ENCODE assay signal across 1 cellular context in genomic region chr16:1492923-1493745, GRCh38.
TF ChIP-seq lines count a peak whose summit lies in the region.

TELO2 (plus strand) TSS chr16:1493360; CDS start chr16:1494282, 922 bp downstream.

TF ChIP-seq in K562, 482 proteins besides CTCF, POLR2A, EP300 and RAD21 (continued from another document and continues in another):
- TF ChIP-seq, protein P1, sequence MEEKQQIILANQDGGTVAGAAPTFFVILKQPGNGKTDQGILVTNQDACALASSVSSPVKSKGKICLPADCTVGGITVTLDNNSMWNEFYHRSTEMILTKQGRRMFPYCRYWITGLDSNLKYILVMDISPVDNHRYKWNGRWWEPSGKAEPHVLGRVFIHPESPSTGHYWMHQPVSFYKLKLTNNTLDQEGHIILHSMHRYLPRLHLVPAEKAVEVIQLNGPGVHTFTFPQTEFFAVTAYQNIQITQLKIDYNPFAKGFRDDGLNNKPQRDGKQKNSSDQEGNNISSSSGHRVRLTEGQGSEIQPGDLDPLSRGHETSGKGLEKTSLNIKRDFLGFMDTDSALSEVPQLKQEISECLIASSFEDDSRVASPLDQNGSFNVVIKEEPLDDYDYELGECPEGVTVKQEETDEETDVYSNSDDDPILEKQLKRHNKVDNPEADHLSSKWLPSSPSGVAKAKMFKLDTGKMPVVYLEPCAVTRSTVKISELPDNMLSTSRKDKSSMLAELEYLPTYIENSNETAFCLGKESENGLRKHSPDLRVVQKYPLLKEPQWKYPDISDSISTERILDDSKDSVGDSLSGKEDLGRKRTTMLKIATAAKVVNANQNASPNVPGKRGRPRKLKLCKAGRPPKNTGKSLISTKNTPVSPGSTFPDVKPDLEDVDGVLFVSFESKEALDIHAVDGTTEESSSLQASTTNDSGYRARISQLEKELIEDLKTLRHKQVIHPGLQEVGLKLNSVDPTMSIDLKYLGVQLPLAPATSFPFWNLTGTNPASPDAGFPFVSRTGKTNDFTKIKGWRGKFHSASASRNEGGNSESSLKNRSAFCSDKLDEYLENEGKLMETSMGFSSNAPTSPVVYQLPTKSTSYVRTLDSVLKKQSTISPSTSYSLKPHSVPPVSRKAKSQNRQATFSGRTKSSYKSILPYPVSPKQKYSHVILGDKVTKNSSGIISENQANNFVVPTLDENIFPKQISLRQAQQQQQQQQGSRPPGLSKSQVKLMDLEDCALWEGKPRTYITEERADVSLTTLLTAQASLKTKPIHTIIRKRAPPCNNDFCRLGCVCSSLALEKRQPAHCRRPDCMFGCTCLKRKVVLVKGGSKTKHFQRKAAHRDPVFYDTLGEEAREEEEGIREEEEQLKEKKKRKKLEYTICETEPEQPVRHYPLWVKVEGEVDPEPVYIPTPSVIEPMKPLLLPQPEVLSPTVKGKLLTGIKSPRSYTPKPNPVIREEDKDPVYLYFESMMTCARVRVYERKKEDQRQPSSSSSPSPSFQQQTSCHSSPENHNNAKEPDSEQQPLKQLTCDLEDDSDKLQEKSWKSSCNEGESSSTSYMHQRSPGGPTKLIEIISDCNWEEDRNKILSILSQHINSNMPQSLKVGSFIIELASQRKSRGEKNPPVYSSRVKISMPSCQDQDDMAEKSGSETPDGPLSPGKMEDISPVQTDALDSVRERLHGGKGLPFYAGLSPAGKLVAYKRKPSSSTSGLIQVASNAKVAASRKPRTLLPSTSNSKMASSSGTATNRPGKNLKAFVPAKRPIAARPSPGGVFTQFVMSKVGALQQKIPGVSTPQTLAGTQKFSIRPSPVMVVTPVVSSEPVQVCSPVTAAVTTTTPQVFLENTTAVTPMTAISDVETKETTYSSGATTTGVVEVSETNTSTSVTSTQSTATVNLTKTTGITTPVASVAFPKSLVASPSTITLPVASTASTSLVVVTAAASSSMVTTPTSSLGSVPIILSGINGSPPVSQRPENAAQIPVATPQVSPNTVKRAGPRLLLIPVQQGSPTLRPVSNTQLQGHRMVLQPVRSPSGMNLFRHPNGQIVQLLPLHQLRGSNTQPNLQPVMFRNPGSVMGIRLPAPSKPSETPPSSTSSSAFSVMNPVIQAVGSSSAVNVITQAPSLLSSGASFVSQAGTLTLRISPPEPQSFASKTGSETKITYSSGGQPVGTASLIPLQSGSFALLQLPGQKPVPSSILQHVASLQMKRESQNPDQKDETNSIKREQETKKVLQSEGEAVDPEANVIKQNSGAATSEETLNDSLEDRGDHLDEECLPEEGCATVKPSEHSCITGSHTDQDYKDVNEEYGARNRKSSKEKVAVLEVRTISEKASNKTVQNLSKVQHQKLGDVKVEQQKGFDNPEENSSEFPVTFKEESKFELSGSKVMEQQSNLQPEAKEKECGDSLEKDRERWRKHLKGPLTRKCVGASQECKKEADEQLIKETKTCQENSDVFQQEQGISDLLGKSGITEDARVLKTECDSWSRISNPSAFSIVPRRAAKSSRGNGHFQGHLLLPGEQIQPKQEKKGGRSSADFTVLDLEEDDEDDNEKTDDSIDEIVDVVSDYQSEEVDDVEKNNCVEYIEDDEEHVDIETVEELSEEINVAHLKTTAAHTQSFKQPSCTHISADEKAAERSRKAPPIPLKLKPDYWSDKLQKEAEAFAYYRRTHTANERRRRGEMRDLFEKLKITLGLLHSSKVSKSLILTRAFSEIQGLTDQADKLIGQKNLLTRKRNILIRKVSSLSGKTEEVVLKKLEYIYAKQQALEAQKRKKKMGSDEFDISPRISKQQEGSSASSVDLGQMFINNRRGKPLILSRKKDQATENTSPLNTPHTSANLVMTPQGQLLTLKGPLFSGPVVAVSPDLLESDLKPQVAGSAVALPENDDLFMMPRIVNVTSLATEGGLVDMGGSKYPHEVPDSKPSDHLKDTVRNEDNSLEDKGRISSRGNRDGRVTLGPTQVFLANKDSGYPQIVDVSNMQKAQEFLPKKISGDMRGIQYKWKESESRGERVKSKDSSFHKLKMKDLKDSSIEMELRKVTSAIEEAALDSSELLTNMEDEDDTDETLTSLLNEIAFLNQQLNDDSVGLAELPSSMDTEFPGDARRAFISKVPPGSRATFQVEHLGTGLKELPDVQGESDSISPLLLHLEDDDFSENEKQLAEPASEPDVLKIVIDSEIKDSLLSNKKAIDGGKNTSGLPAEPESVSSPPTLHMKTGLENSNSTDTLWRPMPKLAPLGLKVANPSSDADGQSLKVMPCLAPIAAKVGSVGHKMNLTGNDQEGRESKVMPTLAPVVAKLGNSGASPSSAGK (IDR thresholded peaks at IDR 0.05), result peak; percentile 95
- no peak for TF ChIP-seq CEBPB (tag; IDR thresholded peaks at IDR 0.05)
- peak; percentile 84 for TF ChIP-seq CXXC5 (CRISPR knock-in tag; IDR thresholded peaks at IDR 0.05)
- no peak for TF ChIP-seq SIX5 (IDR thresholded peaks at IDR 0.05; ENCODE audit: borderline replicate concordance in 1 of 2, insufficient read depth in 1 of 2, low read depth in 1 of 2, low read length in 2 of 2)
- no peak for TF ChIP-seq TCF7L2 (IDR thresholded peaks at IDR 0.05; ENCODE audit: low read depth, low read length)
- peak; percentile 35; the same call in 1 of the 2 replicates for TF ChIP-seq ZNF41 (CRISPR knock-in tag; conservative IDR thresholded peaks at IDR 0.05)
- TF ChIP-seq ATF1 (CRISPR knock-in tag; IDR thresholded peaks at IDR 0.05), result no peak
- TF ChIP-seq ATF1 (tag; IDR thresholded peaks at IDR 0.05), result peak; percentile 78
- no peak for TF ChIP-seq E4F1 (CRISPR knock-in tag; IDR thresholded peaks at IDR 0.05; ENCODE audit: borderline replicate concordance)
- no peak for TF ChIP-seq POU5F1 (IDR thresholded peaks at IDR 0.05; ENCODE audit: borderline replicate concordance, low read depth, low read length, partially characterized antibody)
- peak; percentile 60 for TF ChIP-seq SP1 (CRISPR knock-in tag; IDR thresholded peaks at IDR 0.05)
- TF ChIP-seq DDX20 (tag; IDR thresholded peaks at IDR 0.05; ENCODE audit: low read depth), result 0 out of 2 replicates have a peak, but pooled peaks have one; percentile 50
- TF ChIP-seq DPF2 (IDR thresholded peaks at IDR 0.05), result peak; percentile 37; the same call in 1 of the 2 replicates
- TF ChIP-seq RBM25 (IDR thresholded peaks at IDR 0.05; ENCODE audit: low read depth, low read length, severe bottlenecking), result no peak
- no peak for TF ChIP-seq NR2F6 (CRISPR knock-in tag; IDR thresholded peaks at IDR 0.05)
- no peak for TF ChIP-seq TSC22D4 (tag; IDR thresholded peaks at IDR 0.05)
- no peak for TF ChIP-seq HSF4 (CRISPR knock-in tag; IDR thresholded peaks at IDR 0.05; ENCODE audit: borderline replicate concordance)
- TF ChIP-seq, protein P2, sequence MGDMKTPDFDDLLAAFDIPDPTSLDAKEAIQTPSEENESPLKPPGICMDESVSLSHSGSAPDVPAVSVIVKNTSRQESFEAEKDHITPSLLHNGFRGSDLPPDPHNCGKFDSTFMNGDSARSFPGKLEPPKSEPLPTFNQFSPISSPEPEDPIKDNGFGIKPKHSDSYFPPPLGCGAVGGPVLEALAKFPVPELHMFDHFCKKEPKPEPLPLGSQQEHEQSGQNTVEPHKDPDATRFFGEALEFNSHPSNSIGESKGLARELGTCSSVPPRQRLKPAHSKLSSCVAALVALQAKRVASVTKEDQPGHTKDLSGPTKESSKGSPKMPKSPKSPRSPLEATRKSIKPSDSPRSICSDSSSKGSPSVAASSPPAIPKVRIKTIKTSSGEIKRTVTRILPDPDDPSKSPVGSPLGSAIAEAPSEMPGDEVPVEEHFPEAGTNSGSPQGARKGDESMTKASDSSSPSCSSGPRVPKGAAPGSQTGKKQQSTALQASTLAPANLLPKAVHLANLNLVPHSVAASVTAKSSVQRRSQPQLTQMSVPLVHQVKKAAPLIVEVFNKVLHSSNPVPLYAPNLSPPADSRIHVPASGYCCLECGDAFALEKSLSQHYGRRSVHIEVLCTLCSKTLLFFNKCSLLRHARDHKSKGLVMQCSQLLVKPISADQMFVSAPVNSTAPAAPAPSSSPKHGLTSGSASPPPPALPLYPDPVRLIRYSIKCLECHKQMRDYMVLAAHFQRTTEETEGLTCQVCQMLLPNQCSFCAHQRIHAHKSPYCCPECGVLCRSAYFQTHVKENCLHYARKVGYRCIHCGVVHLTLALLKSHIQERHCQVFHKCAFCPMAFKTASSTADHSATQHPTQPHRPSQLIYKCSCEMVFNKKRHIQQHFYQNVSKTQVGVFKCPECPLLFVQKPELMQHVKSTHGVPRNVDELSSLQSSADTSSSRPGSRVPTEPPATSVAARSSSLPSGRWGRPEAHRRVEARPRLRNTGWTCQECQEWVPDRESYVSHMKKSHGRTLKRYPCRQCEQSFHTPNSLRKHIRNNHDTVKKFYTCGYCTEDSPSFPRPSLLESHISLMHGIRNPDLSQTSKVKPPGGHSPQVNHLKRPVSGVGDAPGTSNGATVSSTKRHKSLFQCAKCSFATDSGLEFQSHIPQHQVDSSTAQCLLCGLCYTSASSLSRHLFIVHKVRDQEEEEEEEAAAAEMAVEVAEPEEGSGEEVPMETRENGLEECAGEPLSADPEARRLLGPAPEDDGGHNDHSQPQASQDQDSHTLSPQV (IDR thresholded peaks at IDR 0.05), result peak; percentile 96
- no peak for TF ChIP-seq ZBTB49 (CRISPR knock-in tag; IDR thresholded peaks at IDR 0.05; ENCODE audit: borderline replicate concordance)
- peak; percentile 59; the same call in 1 of the 2 replicates for TF ChIP-seq CHD2 (IDR thresholded peaks at IDR 0.05; ENCODE audit: low read depth, low read length)
- 0 out of 2 replicates have a peak, but pooled peaks have one; percentile 61 for TF ChIP-seq ILF3 (IDR thresholded peaks at IDR 0.05; ENCODE audit: borderline replicate concordance)
- TF ChIP-seq SFPQ (IDR thresholded peaks at IDR 0.05; ENCODE audit: low read depth, low read length), result no peak
- peak; percentile 86 to 89 for TF ChIP-seq NRF1 (conservative IDR thresholded peaks at IDR 0.05 in 1 of 2, IDR thresholded peaks at IDR 0.05 in 1 of 2)
- peak; percentile 72 for TF ChIP-seq RNF2 (IDR thresholded peaks at IDR 0.05)
- no peak for TF ChIP-seq ARHGAP35 (IDR thresholded peaks at IDR 0.05; ENCODE audit: partially characterized antibody)
- TF ChIP-seq, protein P3, sequence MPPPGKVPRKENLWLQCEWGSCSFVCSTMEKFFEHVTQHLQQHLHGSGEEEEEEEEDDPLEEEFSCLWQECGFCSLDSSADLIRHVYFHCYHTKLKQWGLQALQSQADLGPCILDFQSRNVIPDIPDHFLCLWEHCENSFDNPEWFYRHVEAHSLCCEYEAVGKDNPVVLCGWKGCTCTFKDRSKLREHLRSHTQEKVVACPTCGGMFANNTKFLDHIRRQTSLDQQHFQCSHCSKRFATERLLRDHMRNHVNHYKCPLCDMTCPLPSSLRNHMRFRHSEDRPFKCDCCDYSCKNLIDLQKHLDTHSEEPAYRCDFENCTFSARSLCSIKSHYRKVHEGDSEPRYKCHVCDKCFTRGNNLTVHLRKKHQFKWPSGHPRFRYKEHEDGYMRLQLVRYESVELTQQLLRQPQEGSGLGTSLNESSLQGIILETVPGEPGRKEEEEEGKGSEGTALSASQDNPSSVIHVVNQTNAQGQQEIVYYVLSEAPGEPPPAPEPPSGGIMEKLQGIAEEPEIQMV (tag; conservative IDR thresholded peaks at IDR 0.05; ENCODE audit: low read depth), result no peak
- 0 out of 2 replicates have a peak, but pooled peaks have one; percentile 47 for TF ChIP-seq ZNF589 (CRISPR knock-in tag; IDR thresholded peaks at IDR 0.05; ENCODE audit: low read depth)
- TF ChIP-seq PHB (CRISPR knock-in tag; IDR thresholded peaks at IDR 0.05), result no peak
- TF ChIP-seq DIDO1 (tag; IDR thresholded peaks at IDR 0.05; ENCODE audit: low read depth), result peak; percentile 77
- 0 out of 2 replicates have a peak, but pooled peaks have one; percentile 11 for TF ChIP-seq GTF2A2 (tag; IDR thresholded peaks at IDR 0.05)
- TF ChIP-seq ELF1 (tag; IDR thresholded peaks at IDR 0.05), result peak; percentile 73
- TF ChIP-seq, protein P4, sequence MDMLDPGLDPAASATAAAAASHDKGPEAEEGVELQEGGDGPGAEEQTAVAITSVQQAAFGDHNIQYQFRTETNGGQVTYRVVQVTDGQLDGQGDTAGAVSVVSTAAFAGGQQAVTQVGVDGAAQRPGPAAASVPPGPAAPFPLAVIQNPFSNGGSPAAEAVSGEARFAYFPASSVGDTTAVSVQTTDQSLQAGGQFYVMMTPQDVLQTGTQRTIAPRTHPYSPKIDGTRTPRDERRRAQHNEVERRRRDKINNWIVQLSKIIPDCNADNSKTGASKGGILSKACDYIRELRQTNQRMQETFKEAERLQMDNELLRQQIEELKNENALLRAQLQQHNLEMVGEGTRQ (CRISPR knock-in tag; IDR thresholded peaks at IDR 0.05), result peak; percentile 46; the same call in 1 of the 2 replicates
